ENCODE assay signal across 8 cellular contexts in the genomic region with DNA sequence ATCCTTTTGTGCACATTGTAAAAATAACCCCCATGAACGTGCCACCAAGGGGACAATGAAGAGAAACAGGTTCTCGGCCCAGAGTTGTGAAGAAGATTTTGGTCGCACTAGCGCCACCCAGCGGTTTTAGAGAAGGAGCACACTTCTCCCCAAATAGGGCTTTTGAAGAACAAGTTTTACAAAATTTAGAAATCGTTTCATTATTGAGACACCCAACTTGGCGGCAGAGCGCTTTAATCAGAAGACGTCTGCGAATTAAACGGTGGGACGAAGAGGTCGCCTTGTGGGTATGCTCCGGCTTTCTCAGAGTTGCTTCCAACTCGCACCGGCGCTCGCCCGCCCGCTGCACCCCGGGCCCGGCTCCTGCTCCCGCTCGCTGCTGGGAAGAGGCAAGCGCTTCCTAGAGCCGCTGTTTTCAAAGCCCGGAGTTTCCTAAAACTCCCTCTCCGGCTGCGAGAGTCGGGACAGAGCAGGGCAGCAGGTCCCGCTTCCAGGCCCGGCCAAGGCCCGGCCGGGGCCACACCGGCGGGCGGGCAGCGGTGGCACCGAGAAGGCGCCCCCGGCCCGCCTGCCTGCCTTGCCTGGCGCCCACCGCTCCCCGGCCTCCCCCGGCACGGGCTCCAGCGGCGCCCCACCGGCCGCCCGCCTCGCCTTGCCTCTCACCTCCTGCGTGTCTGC. TPM values are rescaled to one million over a fixed set of nuclear protein-coding genes. Genes with fewer than 3 reads are reported as not detected.
DNase-seq lines count a peak whose midpoint lies in the region; ATAC-seq and TF ChIP-seq lines count a peak whose summit lies in the region.

No MANE protein-coding gene starts in this region.

- DNase-seq in CD8-positive, alpha-beta memory T cell: no peak
- DNase-seq in NCI-H446 (lab: John Stamatoyannopoulos, UW) (peak; percentile 93 to 97), foreskin keratinocyte (peak; percentile 40 to 72)
- peak; percentile 68 for DNase-seq in activated CD4-positive, alpha-beta memory T cell treated with anti-CD3 and anti-CD28 coated beads for 36 hours

- H3K4me1 ChIP-seq in CD8-positive, alpha-beta memory T cell (ENCODE audit: insufficient read depth, low read length): peaks cover 10% of the 10 kb centered on the region
- no peaks in the 10 kb centered on the region for H3K4me1 ChIP-seq in foreskin keratinocyte
- H3K4me1 ChIP-seq in parathyroid adenoma: no peaks in the 10 kb centered on the region

- no peak overlapping the region for H3K27ac ChIP-seq in CD8-positive, alpha-beta memory T cell (ENCODE audit: low read depth, low read length)
- peak overlapping the region; percentile 31 for H3K27ac ChIP-seq in foreskin keratinocyte
- no peak overlapping the region for H3K27ac ChIP-seq in parathyroid adenoma

- POLR2A ChIA-PET in CD8-positive, alpha-beta memory T cell (lab: Charles Lee): no interaction called here
- POLR2A ChIA-PET in activated CD4-positive, alpha-beta memory T cell treated with anti-CD3 and anti-CD28 coated beads for 36 hours (lab: Charles Lee): no interaction called here

- H3K9ac ChIP-seq in parathyroid adenoma: no peak overlapping the region

- no peak overlapping the region for H3K4me2 ChIP-seq in parathyroid adenoma (ENCODE audit: low read length)

- H3K27me3 ChIP-seq in CD8-positive, alpha-beta memory T cell (ENCODE audit: insufficient read depth, low read length, poor library complexity, severe bottlenecking): peaks cover 33% of the 10 kb centered on the region
- H3K27me3 ChIP-seq in foreskin keratinocyte (peaks cover 88% of the 10 kb centered on the region), parathyroid adenoma (ENCODE audit: control insufficient read depth, insufficient read depth, low read length) (peaks cover 53% of the 10 kb centered on the region)

- TF ChIP-seq CTCF in foreskin keratinocyte (conservative IDR thresholded peaks at IDR 0.05): peak; percentile 84
- peak; percentile 15 for TF ChIP-seq CTCF in parathyroid adenoma (IDR thresholded peaks at IDR 0.05)

- no peak overlapping the region for H3K4me3 ChIP-seq in CD8-positive, alpha-beta memory T cell (ENCODE audit: low read length)
- H3K4me3 ChIP-seq in parathyroid adenoma (ENCODE audit: low read depth, low read length): no peak overlapping the region

- H3K4me1 Mint-ChIP-seq in CD8-positive, alpha-beta memory T cell: peaks cover 12 to 27% (median 26%) of the 10 kb centered on the region in 3 donors
- H3K4me1 Mint-ChIP-seq in activated CD4-positive, alpha-beta memory T cell treated with anti-CD3 and anti-CD28 coated beads for 36 hours (ENCODE audit: low read depth): peaks cover 31% of the 10 kb centered on the region

- H2AFZ ChIP-seq in parathyroid adenoma: peak overlapping the region; percentile 22

- CTCF ChIA-PET in CD8-positive, alpha-beta memory T cell (lab: Charles Lee): no interaction called here
- CTCF ChIA-PET in activated CD4-positive, alpha-beta memory T cell treated with anti-CD3 and anti-CD28 coated beads for 36 hours (lab: Charles Lee): no interaction called here

- peak overlapping the region in 6 of 7 donors; percentile 49 to 76 (median 58) for H3K4me3 Mint-ChIP-seq in CD8-positive, alpha-beta memory T cell
- H3K4me3 Mint-ChIP-seq in activated CD4-positive, alpha-beta memory T cell treated with anti-CD3 and anti-CD28 coated beads for 36 hours: peak overlapping the region; percentile 51

- peaks cover 15 to 46% (median 20%) of the 10 kb centered on the region in 5 donors for H3K9me3 Mint-ChIP-seq in CD8-positive, alpha-beta memory T cell
- H3K9me3 Mint-ChIP-seq in activated CD4-positive, alpha-beta memory T cell treated with anti-CD3 and anti-CD28 coated beads for 36 hours: peaks cover 10% of the 10 kb centered on the region

- peaks cover 63 to 71% of the 10 kb centered on the region in 2 donors for H3K27me3 Mint-ChIP-seq in CD8-positive, alpha-beta memory T cell
- peaks cover 73% of the 10 kb centered on the region for H3K27me3 Mint-ChIP-seq in activated CD4-positive, alpha-beta memory T cell treated with anti-CD3 and anti-CD28 coated beads for 36 hours

- intact Hi-C loops in activated CD4-positive, alpha-beta memory T cell treated with anti-CD3 and anti-CD28 coated beads for 36 hours (cut with micrococcal nuclease): loop anchor here (1.0 to 10.0 kb wide), 5 partner anchors 280 to 1077 kb away; a partner anchor contains a TSS

- H3K79me2 ChIP-seq in parathyroid adenoma: no peaks in the 10 kb centered on the region

- H3K36me3 Mint-ChIP-seq in CD8-positive, alpha-beta memory T cell: peaks cover 0 to 7% (median 1%) of the 10 kb centered on the region in 3 donors
- peaks cover 28% of the 10 kb centered on the region for H3K36me3 Mint-ChIP-seq in activated CD4-positive, alpha-beta memory T cell treated with anti-CD3 and anti-CD28 coated beads for 36 hours

- peak overlapping the region in 2 of 8 donors; percentile 0 to 45 for H3K27ac Mint-ChIP-seq in CD8-positive, alpha-beta memory T cell
- H3K27ac Mint-ChIP-seq in activated CD4-positive, alpha-beta memory T cell treated with anti-CD3 and anti-CD28 coated beads for 36 hours: peak overlapping the region; percentile 10

- H3K36me3 ChIP-seq in CD8-positive, alpha-beta memory T cell (ENCODE audit: insufficient read depth, low read length): no peaks in the 10 kb centered on the region
- H3K36me3 ChIP-seq in parathyroid adenoma (ENCODE audit: control insufficient read depth, insufficient read depth, low read length): no peaks in the 10 kb centered on the region

- H3K9me3 ChIP-seq in CD8-positive, alpha-beta memory T cell (ENCODE audit: low read length): no peaks in the 10 kb centered on the region
- H3K9me3 ChIP-seq in parathyroid adenoma (ENCODE audit: control insufficient read depth, low read length): peaks cover 3% of the 10 kb centered on the region

- ATAC-seq in HG03103 (IDR thresholded peaks at IDR 0.05; ENCODE audit: low read depth, unreplicated experiment) (peak; percentile 42), foreskin keratinocyte (peak; percentile 22), GM18868 (IDR thresholded peaks at IDR 0.05; ENCODE audit: unreplicated experiment) (no peak)
- no peak for ATAC-seq in activated CD4-positive, CD25-positive, alpha-beta regulatory T cell treated with anti-CD3 and anti-CD28 coated beads, Interleukin-2, amount 50 U/mL, for 24 hours

RNA-seq across cellular contexts. Expression of a gene that starts 0.7 kb away (rescaled TPM):
- under 1 TPM in 1 of 2 experiments, not detected in 1; 0.42 TPM for total RNA-seq in CD8-positive, alpha-beta memory T cell
- not detected for polyA plus RNA-seq in CD8-positive, alpha-beta memory T cell
- total RNA-seq in activated CD4-positive, alpha-beta memory T cell treated with anti-CD3 and anti-CD28 coated beads for 36 hours: under 1 TPM; 0.12 to 0.19 TPM
- not detected in 2 replicates for total RNA-seq in foreskin keratinocyte
- polyA plus RNA-seq in foreskin keratinocyte: not detected in 2 replicates

RNA-seq across cellular contexts. Expression of a gene that starts 1.1 kb away (rescaled TPM):
- not detected for total RNA-seq in CD8-positive, alpha-beta memory T cell
- polyA plus RNA-seq in CD8-positive, alpha-beta memory T cell: not detected
- total RNA-seq in activated CD4-positive, alpha-beta memory T cell treated with anti-CD3 and anti-CD28 coated beads for 36 hours: not detected
- total RNA-seq in foreskin keratinocyte: not detected in 2 replicates
- polyA plus RNA-seq in foreskin keratinocyte: not detected in 2 replicates

Comparison
In these comparisons a context has a peak if more than half of its experiments do, and no peak if none do; other contexts are left out.
1. DNase-seq: peak in NCI-H446 (2 of 2), activated CD4-positive, alpha-beta memory T cell treated with anti-CD3 and anti-CD28 coated beads for 36 hours (single experiment) and foreskin keratinocyte (2 of 2); none in CD8-positive, alpha-beta memory T cell (0 of 5).
2. ATAC-seq: peak in HG03103 (single experiment) and foreskin keratinocyte (single experiment); none in activated CD4-positive, CD25-positive, alpha-beta regulatory T cell treated with anti-CD3 and anti-CD28 coated beads, Interleukin-2, amount 50 U/mL, for 24 hours (0 of 2) and GM18868 (single experiment).